8 cellular contexts compared by ENCODE assay signal in genomic region chr3:184524981-184525336, GRCh38. TPM values are rescaled to one million over a fixed set of nuclear protein-coding genes. Genes with fewer than 3 reads are reported as not detected.
A peak's percentile ranks its signal among the peaks of the same experiment; 100 is the strongest.
DNase-seq lines count a peak whose midpoint lies in the region; ATAC-seq and TF ChIP-seq lines count a peak whose summit lies in the region.

No MANE protein-coding gene starts in this region.

- intact Hi-C loops in activated CD8-positive, alpha-beta T cell treated with anti-CD3 and anti-CD28 coated beads for 36 hours (cut with micrococcal nuclease): no loop called here
- intact Hi-C loops in sciatic nerve (cut with DNase I): no loop called here

- no peaks in the 10 kb centered on the region for H3K36me3 Mint-ChIP-seq in activated T-cell treated with anti-CD3 and anti-CD28 coated beads, Interleukin-2, amount 50 U/mL, for 4 hours (ENCODE audit: insufficient read depth)
- no peaks in the 10 kb centered on the region for H3K36me3 Mint-ChIP-seq in activated CD8-positive, alpha-beta T cell treated with anti-CD3 and anti-CD28 coated beads for 36 hours (ENCODE audit: low read depth)

- H3K27ac Mint-ChIP-seq in activated CD8-positive, alpha-beta T cell treated with anti-CD3 and anti-CD28 coated beads for 36 hours: peak overlapping the region; percentile 46

- H3K4me1 Mint-ChIP-seq in activated T-cell treated with anti-CD3 and anti-CD28 coated beads, Interleukin-2, amount 50 U/mL, for 4 hours (ENCODE audit: low read depth): peaks cover 12% of the 10 kb centered on the region
- peaks cover 14% of the 10 kb centered on the region for H3K4me1 Mint-ChIP-seq in activated CD8-positive, alpha-beta T cell treated with anti-CD3 and anti-CD28 coated beads for 36 hours (ENCODE audit: low read depth)

- H3K27me3 Mint-ChIP-seq in activated T-cell treated with anti-CD3 and anti-CD28 coated beads, Interleukin-2, amount 50 U/mL, for 4 hours (ENCODE audit: low read depth): peaks cover 33% of the 10 kb centered on the region
- peaks cover 26% of the 10 kb centered on the region for H3K27me3 Mint-ChIP-seq in activated CD8-positive, alpha-beta T cell treated with anti-CD3 and anti-CD28 coated beads for 36 hours

- no peak for DNase-seq in activated T-cell treated with anti-CD3 and anti-CD28 coated beads, Interleukin-2, amount 50 U/mL, for 4 hours
- no peak for DNase-seq in activated T-cell treated with anti-CD3 and anti-CD28 coated beads, Interleukin-2, amount 50 U/mL, for 48 hours
- peak; percentile 61 for DNase-seq in activated CD8-positive, alpha-beta T cell treated with anti-CD3 and anti-CD28 coated beads for 36 hours
- peak; percentile 14 for DNase-seq in foreskin melanocyte
- no peak for DNase-seq in sciatic nerve (ENCODE audit: low spot score)
- no peak for DNase-seq in NCI-H2227 treated with DMSO at 0.1 percent for 48 hours (lab: John Stamatoyannopoulos, UW)
- DNase-seq in SK-N-DZ (ENCODE audit: low spot score): no peak

- no peak for TF ChIP-seq CTCF in activated CD8-positive, alpha-beta T cell treated with anti-CD3 and anti-CD28 coated beads for 36 hours (IDR thresholded peaks at IDR 0.05)

- no peaks in the 10 kb centered on the region for H3K9me3 Mint-ChIP-seq in activated T-cell treated with anti-CD3 and anti-CD28 coated beads, Interleukin-2, amount 50 U/mL, for 4 hours
- H3K9me3 Mint-ChIP-seq in activated CD8-positive, alpha-beta T cell treated with anti-CD3 and anti-CD28 coated beads for 36 hours: no peaks in the 10 kb centered on the region

- CTCF ChIA-PET in activated CD8-positive, alpha-beta T cell treated with anti-CD3 and anti-CD28 coated beads for 36 hours (lab: Charles Lee): interaction anchor here (0.9 to 9.0 kb wide), 6 partner anchors 12 to 279 kb away, joined by 3 to 79 read pairs (median 4); no protein-coding TSS in a partner anchor

- POLR2A ChIA-PET in activated CD8-positive, alpha-beta T cell treated with anti-CD3 and anti-CD28 coated beads for 36 hours (lab: Charles Lee): no interaction called here

- H3K4me3 Mint-ChIP-seq in activated T-cell treated with anti-CD3 and anti-CD28 coated beads, Interleukin-2, amount 50 U/mL, for 4 hours: peak overlapping the region; percentile 83
- peak overlapping the region; percentile 80 for H3K4me3 Mint-ChIP-seq in activated CD8-positive, alpha-beta T cell treated with anti-CD3 and anti-CD28 coated beads for 36 hours

- peak; percentile 70 to 77 for ATAC-seq in activated T-cell treated with anti-CD3 and anti-CD28 coated beads, Interleukin-2, amount 50 U/mL, for 4 hours
- peak; percentile 74 for ATAC-seq in activated CD8-positive, alpha-beta T cell treated with anti-CD3 and anti-CD28 coated beads for 36 hours
- ATAC-seq in sciatic nerve (peak; percentile 64), HG03571 (IDR thresholded peaks at IDR 0.05; ENCODE audit: unreplicated experiment) (no peak)

RNA-seq across cellular contexts. Expression of gene EPHB3, which starts 36.6 kb away (rescaled TPM):
- under 1 TPM in 1 of 3 donors, not detected in 2; 0.15 TPM for total RNA-seq in activated T-cell treated with anti-CD3 and anti-CD28 coated beads, Interleukin-2, amount 50 U/mL, for 4 hours
- total RNA-seq in activated CD8-positive, alpha-beta T cell treated with anti-CD3 and anti-CD28 coated beads for 36 hours: under 1 TPM in 1 of 2 experiments, not detected in 1; 0.07 TPM
- total RNA-seq in sciatic nerve: 15.2 TPM
- 12.5 and 12.6 TPM in 2 replicates for polyA plus RNA-seq in SK-N-DZ (2014; cell fraction: cytosol; rRNA removed)
- polyA plus RNA-seq in SK-N-DZ (2014; cell fraction: nucleus; rRNA removed): 13.3 and 15.7 TPM in 2 replicates

Comparison
In these comparisons a context has a peak if more than half of its experiments do, and no peak if none do; other contexts are left out.
1. DNase-seq: peak in activated CD8-positive, alpha-beta T cell treated with anti-CD3 and anti-CD28 coated beads for 36 hours (single experiment) and foreskin melanocyte (single experiment); none in activated T-cell treated with anti-CD3 and anti-CD28 coated beads, Interleukin-2, amount 50 U/mL, for 4 hours (single experiment), activated T-cell treated with anti-CD3 and anti-CD28 coated beads, Interleukin-2, amount 50 U/mL, for 48 hours (0 of 2), sciatic nerve (single experiment), NCI-H2227 treated with DMSO at 0.1 percent for 48 hours (single experiment) and SK-N-DZ (single experiment).
2. RNA of gene EPHB3, which starts 36.6 kb away (total RNA-seq): 15.2 TPM in sciatic nerve (single experiment); 0.15 TPM in activated T-cell treated with anti-CD3 and anti-CD28 coated beads, Interleukin-2, amount 50 U/mL, for 4 hours and 0.07 TPM in activated CD8-positive, alpha-beta T cell treated with anti-CD3 and anti-CD28 coated beads for 36 hours; every median in the first group is over 10 times any median in the second.